19 cellular contexts compared by ENCODE assay signal in the genomic region with DNA sequence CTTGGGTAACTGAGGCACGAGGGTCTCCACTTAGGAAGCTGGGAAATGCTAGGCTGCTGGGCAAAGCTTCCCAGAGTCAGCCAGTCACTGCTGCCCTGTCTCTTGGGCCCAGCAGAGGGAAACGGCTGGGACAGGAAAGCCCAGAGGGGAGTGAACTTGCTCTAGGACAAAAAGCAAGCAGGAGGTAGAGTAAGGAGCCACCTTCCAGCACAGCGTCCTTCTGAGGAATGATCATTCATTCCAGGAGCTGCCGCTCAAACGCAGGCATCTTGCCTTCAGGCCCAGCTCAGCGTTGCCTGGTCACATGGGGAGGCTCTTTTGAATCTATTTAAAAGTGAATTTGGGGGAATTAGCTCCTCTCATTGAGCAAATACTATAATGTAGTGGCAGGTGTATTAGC.
"Had no signal": no experiment of that assay in that cellular context is flagged by ENCODE, and none has a peak within 500 bp of the region (broad histone marks: within the 10 kb centered on the region; RNA-seq: fewer than 3 reads in every experiment).

No MANE protein-coding gene starts in this region.

- H3K4me3 Mint-ChIP-seq: nephron; stimulated activated effector memory CD8-positive, alpha-beta T cell treated with anti-CD3 and anti-CD28 coated beads, Interleukin-12 subunit alpha, Interleukin-12 subunit beta, amount 100 ng/mL, for 72 hours; type B pancreatic cell had no signal

- H3K36me3 ChIP-seq: right atrium auricular region, suprapubic skin, thyroid gland had no signal

- H3K27me3 Mint-ChIP-seq: naive B cell had no signal

- H3K27me3 ChIP-seq: neutrophil, right atrium auricular region, suprapubic skin, thyroid gland had no signal

- H3K4me1 ChIP-seq: esophagus muscularis mucosa, suprapubic skin, thyroid gland had no signal

- DNase-seq: effector memory CD4-positive, alpha-beta T cell; left colon; left ventricle myocardium superior; mesenchymal stem cell; naive B cell; small intestine; stimulated activated CD4-positive, alpha-beta T cell treated with anti-CD3 and anti-CD28 coated beads, Interleukin-12 subunit alpha, Interleukin-12 subunit beta, amount 100 ng/mL, for 4 hours; stimulated activated CD8-positive, alpha-beta memory T cell treated with anti-CD3 and anti-CD28 coated beads, Interleukin-4, amount 100 ng/mL, for 48 hours; stimulated activated naive CD8-positive, alpha-beta T cell treated with anti-CD3 and anti-CD28 coated beads, Interleukin-15, Interleukin-2, amounts not matched to agents 100 U/mL and 50 U/mL, for 24 hours; thyroid gland had no signal

- H3K27ac ChIP-seq: epithelial cell of prostate, esophagus muscularis mucosa, neutrophil, right atrium auricular region, suprapubic skin, thyroid gland had no signal

- H3K9me3 Mint-ChIP-seq: nephron; stimulated activated effector memory CD8-positive, alpha-beta T cell treated with anti-CD3 and anti-CD28 coated beads, Interleukin-12 subunit alpha, Interleukin-12 subunit beta, amount 100 ng/mL, for 72 hours; type B pancreatic cell had no signal

- H3K4me3 ChIP-seq: esophagus muscularis mucosa, lung, right atrium auricular region, suprapubic skin, thyroid gland had no signal

- ATAC-seq: left colon; left ventricle myocardium superior; stimulated activated effector memory CD8-positive, alpha-beta T cell treated with anti-CD3 and anti-CD28 coated beads, Interleukin-12 subunit alpha, Interleukin-12 subunit beta, amount 100 ng/mL, for 72 hours; stimulated activated naive CD8-positive, alpha-beta T cell treated with anti-CD3 and anti-CD28 coated beads, Interleukin-15, Interleukin-2, amounts not matched to agents 100 U/mL and 50 U/mL, for 24 hours had no signal

- H3K4me1 Mint-ChIP-seq: nephron had no signal

- H3K27ac Mint-ChIP-seq: nephron; stimulated activated effector memory CD8-positive, alpha-beta T cell treated with anti-CD3 and anti-CD28 coated beads, Interleukin-12 subunit alpha, Interleukin-12 subunit beta, amount 100 ng/mL, for 72 hours; type B pancreatic cell had no signal

- H3K36me3 Mint-ChIP-seq: type B pancreatic cell had no signal

- H3K9me3 ChIP-seq: esophagus muscularis mucosa, neutrophil, right atrium auricular region, suprapubic skin, thyroid gland had no signal
